ENCODE assay signal across 8 cellular contexts in the genomic region with DNA sequence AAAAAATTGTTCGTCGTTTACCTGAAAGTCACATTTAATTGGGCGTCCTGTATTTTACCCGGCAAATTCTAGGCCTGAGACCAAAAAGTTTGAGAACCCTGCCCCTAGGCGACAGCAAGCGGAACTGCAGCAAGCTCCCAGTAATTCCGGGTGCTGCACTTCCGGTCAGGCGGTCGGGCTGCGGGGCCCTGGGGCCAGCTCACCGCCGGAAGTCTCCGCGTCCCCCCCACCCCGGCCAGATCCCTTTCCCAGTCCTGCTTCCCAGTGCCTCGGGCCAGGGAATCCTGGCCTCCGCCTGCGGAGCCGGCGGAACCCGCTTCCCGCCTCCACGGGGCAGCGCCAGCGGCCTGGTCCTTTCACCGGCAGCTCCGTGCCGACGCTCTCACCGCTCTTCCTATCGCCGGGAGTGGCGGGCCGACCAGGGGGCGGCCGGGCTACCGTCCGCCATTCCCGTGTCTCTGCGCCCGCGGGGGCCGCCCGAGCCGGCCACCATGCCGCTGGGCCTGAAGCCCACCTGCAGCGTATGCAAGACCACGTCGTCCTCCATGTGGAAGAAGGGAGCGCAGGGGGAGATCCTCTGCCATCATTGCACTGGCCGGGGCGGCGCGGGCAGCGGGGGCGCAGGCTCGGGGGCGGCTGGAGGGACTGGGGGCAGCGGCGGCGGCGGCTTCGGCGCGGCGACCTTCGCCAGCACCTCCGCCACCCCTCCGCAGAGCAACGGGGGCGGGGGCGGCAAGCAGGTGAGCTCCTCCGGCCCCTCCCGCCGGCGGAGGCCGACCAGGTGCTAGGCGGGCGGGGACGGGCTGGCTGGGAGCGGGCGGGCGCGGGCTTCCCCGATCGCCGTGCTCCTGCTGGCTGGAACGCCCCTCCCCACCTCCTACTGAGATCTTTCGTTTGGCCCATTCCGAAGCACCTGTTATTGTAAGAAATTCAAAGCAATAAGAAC. TPM values are rescaled to one million over a fixed set of nuclear protein-coding genes. Genes with fewer than 3 reads are reported as not detected.
DNase-seq lines count a peak whose midpoint lies in the region; ATAC-seq and TF ChIP-seq lines count a peak whose summit lies in the region.

A gene with protein sequence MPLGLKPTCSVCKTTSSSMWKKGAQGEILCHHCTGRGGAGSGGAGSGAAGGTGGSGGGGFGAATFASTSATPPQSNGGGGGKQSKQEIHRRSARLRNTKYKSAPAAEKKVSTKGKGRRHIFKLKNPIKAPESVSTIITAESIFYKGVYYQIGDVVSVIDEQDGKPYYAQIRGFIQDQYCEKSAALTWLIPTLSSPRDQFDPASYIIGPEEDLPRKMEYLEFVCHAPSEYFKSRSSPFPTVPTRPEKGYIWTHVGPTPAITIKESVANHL (plus strand): TSS at position 244 of the 946 bp plus-strand sequence. CDS start 248 bp downstream, at position 492.

- no peaks in the 10 kb centered on the region for H3K9me3 Mint-ChIP-seq in activated T-helper 2 cell treated with anti-CD3 and anti-CD28 coated beads, Interferon-gamma antibody, Interleukin-2, Interleukin-4, amounts not matched to agents 10 μg/mL and 5 μg/mL and 100 μg/mL, durations not matched to agents 14 hours and 24 hours and 36 hours
- H3K9me3 Mint-ChIP-seq in natural killer cell = no peaks in the 10 kb centered on the region

- peak within 1 kb of the TSS; percentile 70 for H3K27ac ChIP-seq in RWPE2 (ENCODE audit: poor library complexity, severe bottlenecking)

- intact Hi-C loops in activated T-helper 2 cell treated with anti-CD3 and anti-CD28 coated beads, Interferon-gamma antibody, Interleukin-2, Interleukin-4, amounts not matched to agents 10 μg/mL and 5 μg/mL and 100 μg/mL, durations not matched to agents 14 hours and 24 hours and 36 hours (cut with micrococcal nuclease) = loop anchor here (1.0 to 10.0 kb wide), 9 partner anchors 23 to 1363 kb away; a partner anchor contains a TSS
- intact Hi-C loops in natural killer cell (cut with micrococcal nuclease) = loop anchor here (1.0 to 10.0 kb wide), 10 partner anchors 23 to 1990 kb away; a partner anchor contains a TSS

- ATAC-seq in RWPE2 (ENCODE audit: low read depth) = peak; percentile 94
- peak; percentile 84 to 94 (median 89) for ATAC-seq in natural killer cell

- DNase-seq in GOT3 (lab: John Stamatoyannopoulos, UW) = peak; percentile 75
- peak; percentile 89 for DNase-seq in RWPE2 (ENCODE audit: low spot score)
- peak; percentile 79 for DNase-seq in activated T-helper 2 cell treated with anti-CD3 and anti-CD28 coated beads, Interferon-gamma antibody, Interleukin-2, Interleukin-4, amounts not matched to agents 10 μg/mL and 5 μg/mL and 100 μg/mL, durations not matched to agents 14 hours and 24 hours and 36 hours (ENCODE audit: low spot score)
- peak; percentile 90 for DNase-seq in fibroblast of mammary gland (ENCODE audit: low read depth)
- peak; percentile 80 for DNase-seq in natural killer cell
- peak; percentile 76 for DNase-seq in stimulated activated naive CD4-positive, alpha-beta T cell treated with Interleukin-2 at 50 U/mL for 16 hours (lab: John Stamatoyannopoulos, UW)

- peak within 1 kb of the TSS; percentile 90 for H3K27ac Mint-ChIP-seq in activated T-helper 2 cell treated with anti-CD3 and anti-CD28 coated beads, Interferon-gamma antibody, Interleukin-2, Interleukin-4, amounts not matched to agents 10 μg/mL and 5 μg/mL and 100 μg/mL, durations not matched to agents 14 hours and 24 hours and 36 hours
- H3K27ac Mint-ChIP-seq in natural killer cell = peak within 1 kb of the TSS; percentile 90 to 98

- H3K9me3 ChIP-seq in ES-I3 (ENCODE audit: control insufficient read depth, insufficient read depth, low read length) (no peaks in the 10 kb centered on the region), RWPE2 (ENCODE audit: severe bottlenecking) (no peaks in the 10 kb centered on the region)

- H3K4me3 Mint-ChIP-seq in activated T-helper 2 cell treated with anti-CD3 and anti-CD28 coated beads, Interferon-gamma antibody, Interleukin-2, Interleukin-4, amounts not matched to agents 10 μg/mL and 5 μg/mL and 100 μg/mL, durations not matched to agents 14 hours and 24 hours and 36 hours (ENCODE audit: low read depth) = peak within 1 kb of the TSS; percentile 85
- H3K4me3 Mint-ChIP-seq in natural killer cell = peak within 1 kb of the TSS; percentile 93

- H3K4me1 ChIP-seq in ES-I3 (ENCODE audit: insufficient read depth, low read length) (no peaks in the 10 kb centered on the region), RWPE2 (ENCODE audit: insufficient read depth, poor library complexity, severe bottlenecking) (peaks cover 8% of the 10 kb centered on the region)

- H3K27me3 Mint-ChIP-seq in activated T-helper 2 cell treated with anti-CD3 and anti-CD28 coated beads, Interferon-gamma antibody, Interleukin-2, Interleukin-4, amounts not matched to agents 10 μg/mL and 5 μg/mL and 100 μg/mL, durations not matched to agents 14 hours and 24 hours and 36 hours (ENCODE audit: low read depth) = peaks cover 2% of the 10 kb centered on the region
- H3K27me3 Mint-ChIP-seq in natural killer cell (ENCODE audit: low read depth in 2 of 2) = no peaks in the 10 kb centered on the region

- peaks cover 25% of the 10 kb centered on the region for H3K36me3 Mint-ChIP-seq in activated T-helper 2 cell treated with anti-CD3 and anti-CD28 coated beads, Interferon-gamma antibody, Interleukin-2, Interleukin-4, amounts not matched to agents 10 μg/mL and 5 μg/mL and 100 μg/mL, durations not matched to agents 14 hours and 24 hours and 36 hours (ENCODE audit: low read depth)
- H3K36me3 Mint-ChIP-seq in natural killer cell = peaks cover 7% of the 10 kb centered on the region

- peak; percentile 90 for TF ChIP-seq CTCF in LNCAP (IDR thresholded peaks at IDR 0.05)
- TF ChIP-seq CTCF in RWPE2 (IDR thresholded peaks at IDR 0.05; ENCODE audit: poor library complexity, severe bottlenecking) = peak; percentile 87
- TF ChIP-seq CTCF in fibroblast of mammary gland (conservative IDR thresholded peaks at IDR 0.05; ENCODE audit: control insufficient read depth, insufficient read depth, low read depth, low read length) = peak; percentile 87
- peak; percentile 84 for TF ChIP-seq CTCF in natural killer cell (IDR thresholded peaks at IDR 0.05)

- peaks cover 15% of the 10 kb centered on the region for H3K4me1 Mint-ChIP-seq in activated T-helper 2 cell treated with anti-CD3 and anti-CD28 coated beads, Interferon-gamma antibody, Interleukin-2, Interleukin-4, amounts not matched to agents 10 μg/mL and 5 μg/mL and 100 μg/mL, durations not matched to agents 14 hours and 24 hours and 36 hours (ENCODE audit: low read depth)
- peaks cover 6 to 9% of the 10 kb centered on the region in 2 donors for H3K4me1 Mint-ChIP-seq in natural killer cell

- H3K4me3 ChIP-seq in RWPE2 (ENCODE audit: severe bottlenecking) (peak within 1 kb of the TSS; percentile 90), fibroblast of mammary gland (ENCODE audit: control insufficient read depth, low read depth, low read length) (peak within 1 kb of the TSS; percentile 78)

- peak within 1 kb of the TSS; percentile 90 for H3K9ac ChIP-seq in ES-I3 (ENCODE audit: low read depth, low read length)

- H3K36me3 ChIP-seq in ES-I3 (ENCODE audit: insufficient read depth, low read length) (peaks cover 18% of the 10 kb centered on the region), RWPE2 (ENCODE audit: low read depth) (peaks cover 39% of the 10 kb centered on the region)

- no peaks in the 10 kb centered on the region for H3K27me3 ChIP-seq in RWPE2 (ENCODE audit: insufficient read depth, poor library complexity, severe bottlenecking)

RNA-seq across cellular contexts. Expression of the gene that starts here (rescaled TPM):
- 25.1 and 25.4 TPM in 2 replicates for total RNA-seq in activated T-helper 2 cell treated with anti-CD3 and anti-CD28 coated beads, Interferon-gamma antibody, Interleukin-2, Interleukin-4, amounts not matched to agents 10 μg/mL and 5 μg/mL and 100 μg/mL, durations not matched to agents 14 hours and 24 hours and 36 hours
- 10 to 100 TPM; 32.5 to 43.3 (median 35.0) TPM for total RNA-seq in natural killer cell

Comparison
In these comparisons a context has a peak if more than half of its experiments do, and no peak if none do; other contexts are left out.
1. Peak in every context shown above with its lines: DNase-seq, ATAC-seq, H3K4me3 ChIP-seq and H3K27ac ChIP-seq.